Comparison of ENCODE assay signal across 32 cellular contexts in genomic region chr12:98912401-98912800, GRCh38.
"Had no signal": no experiment of that assay in that cellular context is flagged by ENCODE, and none has a peak within 500 bp of the region (broad histone marks: within the 10 kb centered on the region; RNA-seq: fewer than 3 reads in every experiment).

No MANE protein-coding gene starts in this region.

- H3K9me3 ChIP-seq: adrenal gland, esophagus muscularis mucosa, gastrocnemius medialis had no signal

- H3K9me3 Mint-ChIP-seq: activated CD4-positive, alpha-beta memory T cell treated with anti-CD3 and anti-CD28 coated beads for 36 hours; activated CD4-positive, alpha-beta T cell treated with anti-CD3 and anti-CD28 coated beads, Interleukin-2, amount 10 ng/mL, durations not matched to agents 24 days and 14 days; activated naive CD4-positive, alpha-beta T cell treated with anti-CD3 and anti-CD28 coated beads, Interleukin-2, amount 50 U/mL, for 24 hours; activated naive CD8-positive, alpha-beta T cell treated with anti-CD3 and anti-CD28 coated beads for 36 hours; activated T-helper 1 cell treated with anti-CD3 and anti-CD28 coated beads, Interleukin-12 subunit alpha, Interleukin-12 subunit beta, Interleukin-2, Interleukin-4 antibody, amounts not matched to agents 30 ng/mL and 10 ng/mL and 1 ng/mL, durations not matched to agents 14 hours and 24 hours and 36 hours; activated T-helper 2 cell treated with anti-CD3 and anti-CD28 coated beads, Interferon-gamma antibody, Interleukin-2, Interleukin-4, amounts not matched to agents 10 μg/mL and 5 μg/mL and 100 μg/mL, durations not matched to agents 14 hours and 24 hours and 36 hours; dendritic cell treated with granulocyte-macrophage colony-stimulating factor and Interleukin-4, amounts not matched to agents 40 ng/mL and 50 ng/mL, for 4 days; endodermal cell had no signal

- H3K27me3 ChIP-seq: adrenal gland, brain microvascular endothelial cell, dorsolateral prefrontal cortex, esophagus muscularis mucosa, gastrocnemius medialis had no signal

- H3K27me3 Mint-ChIP-seq: activated CD4-positive, alpha-beta T cell treated with anti-CD3 and anti-CD28 coated beads, Interleukin-2, amount 10 ng/mL, durations not matched to agents 24 days and 14 days; activated naive CD4-positive, alpha-beta T cell treated with anti-CD3 and anti-CD28 coated beads, Interleukin-2, amount 50 U/mL, for 24 hours; activated naive CD8-positive, alpha-beta T cell treated with anti-CD3 and anti-CD28 coated beads, Interleukin-2, amount 50 U/mL, for 24 hours had no signal

- H3K4me3 Mint-ChIP-seq: activated CD4-positive, alpha-beta memory T cell treated with anti-CD3 and anti-CD28 coated beads for 36 hours; activated CD4-positive, alpha-beta T cell treated with anti-CD3 and anti-CD28 coated beads for 36 hours; activated CD4-positive, alpha-beta T cell treated with anti-CD3 and anti-CD28 coated beads, Interleukin-2, amount 10 ng/mL, durations not matched to agents 24 days and 14 days; activated CD8-positive, alpha-beta memory T cell treated with anti-CD3 and anti-CD28 coated beads, Interleukin-2, amount 10 ng/mL, durations not matched to agents 7 days and 5 days; activated CD8-positive, alpha-beta T cell treated with anti-CD3 and anti-CD28 coated beads, Interleukin-2, amount 10 ng/mL, durations not matched to agents 7 days and 5 days; activated naive CD4-positive, alpha-beta T cell treated with anti-CD3 and anti-CD28 coated beads for 36 hours; activated naive CD4-positive, alpha-beta T cell treated with anti-CD3 and anti-CD28 coated beads, Interleukin-2, amount 50 U/mL, for 24 hours; activated naive CD8-positive, alpha-beta T cell treated with anti-CD3 and anti-CD28 coated beads for 36 hours; activated naive CD8-positive, alpha-beta T cell treated with anti-CD3 and anti-CD28 coated beads, Interleukin-2, amount 50 U/mL, for 24 hours; activated T-helper 1 cell treated with anti-CD3 and anti-CD28 coated beads, Interleukin-12 subunit alpha, Interleukin-12 subunit beta, Interleukin-2, Interleukin-4 antibody, amounts not matched to agents 30 ng/mL and 10 ng/mL and 1 ng/mL, durations not matched to agents 14 hours and 24 hours and 36 hours; central memory CD8-positive, alpha-beta T cell; dendritic cell treated with granulocyte-macrophage colony-stimulating factor and Interleukin-4, amounts not matched to agents 40 ng/mL and 50 ng/mL, for 4 days; endodermal cell had no signal

- ATAC-seq: activated CD4-positive, alpha-beta T cell treated with anti-CD3 and anti-CD28 coated beads for 36 hours; activated CD8-positive, alpha-beta memory T cell treated with anti-CD3 and anti-CD28 coated beads, Interleukin-2, amount 10 ng/mL, durations not matched to agents 7 days and 5 days; activated CD8-positive, alpha-beta T cell treated with anti-CD3 and anti-CD28 coated beads, Interleukin-2, amount 10 ng/mL, durations not matched to agents 7 days and 5 days; activated naive CD8-positive, alpha-beta T cell treated with anti-CD3 and anti-CD28 coated beads, Interleukin-2, amount 50 U/mL, for 24 hours; foreskin keratinocyte; gastrocnemius medialis had no signal

- H3K27ac ChIP-seq: adrenal gland, brain microvascular endothelial cell, coronary artery, esophagus muscularis mucosa, foreskin keratinocyte, gastrocnemius medialis had no signal

- H3K36me3 ChIP-seq: adrenal gland, brain microvascular endothelial cell, esophagus muscularis mucosa, gastrocnemius medialis had no signal

- H3K4me1 Mint-ChIP-seq: activated CD4-positive, alpha-beta T cell treated with anti-CD3 and anti-CD28 coated beads for 36 hours; activated CD4-positive, alpha-beta T cell treated with anti-CD3 and anti-CD28 coated beads, Interleukin-2, amount 10 ng/mL, durations not matched to agents 24 days and 14 days; activated CD8-positive, alpha-beta memory T cell treated with anti-CD3 and anti-CD28 coated beads, Interleukin-2, amount 10 ng/mL, durations not matched to agents 7 days and 5 days; activated naive CD4-positive, alpha-beta T cell treated with anti-CD3 and anti-CD28 coated beads, Interleukin-2, amount 50 U/mL, for 24 hours; activated naive CD8-positive, alpha-beta T cell treated with anti-CD3 and anti-CD28 coated beads for 36 hours; activated naive CD8-positive, alpha-beta T cell treated with anti-CD3 and anti-CD28 coated beads, Interleukin-2, amount 50 U/mL, for 24 hours; central memory CD8-positive, alpha-beta T cell had no signal

- DNase-seq: activated CD4-positive, alpha-beta memory T cell treated with anti-CD3 and anti-CD28 coated beads for 36 hours; activated CD4-positive, alpha-beta T cell treated with anti-CD3 and anti-CD28 coated beads for 36 hours; activated CD4-positive, alpha-beta T cell treated with anti-CD3 and anti-CD28 coated beads, Interleukin-2, amount 10 ng/mL, durations not matched to agents 24 days and 14 days; activated CD4-positive, CD25-positive, alpha-beta regulatory T cell; activated CD4-positive, CD25-positive, alpha-beta regulatory T cell treated with anti-CD3 and anti-CD28 coated beads, Interleukin-2, amount 50 U/mL, for 72 hours; activated CD8-positive, alpha-beta memory T cell treated with anti-CD3 and anti-CD28 coated beads, Interleukin-2, amount 10 ng/mL, durations not matched to agents 7 days and 5 days; activated CD8-positive, alpha-beta memory T cell treated with anti-CD3 and anti-CD28 coated beads, Interleukin-2, amount 50 U/mL, for 4 hours; activated CD8-positive, alpha-beta T cell treated with anti-CD3 and anti-CD28 coated beads, Interleukin-2, amount 10 ng/mL, durations not matched to agents 7 days and 5 days; activated effector memory CD4-positive, alpha-beta T cell treated with anti-CD3 and anti-CD28 coated beads, Interleukin-2, amount 50 U/mL, for 16 hours; activated naive CD4-positive, alpha-beta T cell treated with anti-CD3 and anti-CD28 coated beads for 36 hours; activated naive CD8-positive, alpha-beta T cell treated with anti-CD3 and anti-CD28 coated beads for 36 hours; activated naive CD8-positive, alpha-beta T cell treated with anti-CD3 and anti-CD28 coated beads, Interleukin-2, amount 50 U/mL, for 24 hours; activated T-cell treated with anti-CD3 and anti-CD28 coated beads, Interleukin-2, amount 50 U/mL, for 1 hour; activated T-cell treated with anti-CD3 and anti-CD28 coated beads, Interleukin-2, amount 50 U/mL, for 48 hours; adrenal gland; anterior cingulate cortex; brain microvascular endothelial cell; dorsolateral prefrontal cortex; effector memory CD4-positive, alpha-beta T cell; endodermal cell; erythroblast; foreskin keratinocyte; gastrocnemius medialis; glutamatergic neuron; T-helper 2 cell had no signal

- H3K36me3 Mint-ChIP-seq: activated CD4-positive, alpha-beta memory T cell treated with anti-CD3 and anti-CD28 coated beads for 36 hours; activated CD8-positive, alpha-beta memory T cell treated with anti-CD3 and anti-CD28 coated beads, Interleukin-2, amount 10 ng/mL, durations not matched to agents 7 days and 5 days; activated naive CD4-positive, alpha-beta T cell treated with anti-CD3 and anti-CD28 coated beads, Interleukin-2, amount 50 U/mL, for 24 hours; activated naive CD8-positive, alpha-beta T cell treated with anti-CD3 and anti-CD28 coated beads for 36 hours had no signal

- H3K27ac Mint-ChIP-seq: activated CD4-positive, alpha-beta memory T cell treated with anti-CD3 and anti-CD28 coated beads for 36 hours; activated CD4-positive, alpha-beta T cell treated with anti-CD3 and anti-CD28 coated beads for 36 hours; activated CD4-positive, alpha-beta T cell treated with anti-CD3 and anti-CD28 coated beads, Interleukin-2, amount 10 ng/mL, durations not matched to agents 24 days and 14 days; activated CD8-positive, alpha-beta memory T cell treated with anti-CD3 and anti-CD28 coated beads, Interleukin-2, amount 10 ng/mL, durations not matched to agents 7 days and 5 days; activated CD8-positive, alpha-beta T cell treated with anti-CD3 and anti-CD28 coated beads, Interleukin-2, amount 10 ng/mL, durations not matched to agents 7 days and 5 days; activated naive CD4-positive, alpha-beta T cell treated with anti-CD3 and anti-CD28 coated beads for 36 hours; activated naive CD4-positive, alpha-beta T cell treated with anti-CD3 and anti-CD28 coated beads, Interleukin-2, amount 50 U/mL, for 24 hours; activated naive CD8-positive, alpha-beta T cell treated with anti-CD3 and anti-CD28 coated beads for 36 hours; activated naive CD8-positive, alpha-beta T cell treated with anti-CD3 and anti-CD28 coated beads, Interleukin-2, amount 50 U/mL, for 24 hours; activated T-helper 1 cell treated with anti-CD3 and anti-CD28 coated beads, Interleukin-12 subunit alpha, Interleukin-12 subunit beta, Interleukin-2, Interleukin-4 antibody, amounts not matched to agents 30 ng/mL and 10 ng/mL and 1 ng/mL, durations not matched to agents 14 hours and 24 hours and 36 hours; activated T-helper 2 cell treated with anti-CD3 and anti-CD28 coated beads, Interferon-gamma antibody, Interleukin-2, Interleukin-4, amounts not matched to agents 10 μg/mL and 5 μg/mL and 100 μg/mL, durations not matched to agents 14 hours and 24 hours and 36 hours; dendritic cell treated with granulocyte-macrophage colony-stimulating factor and Interleukin-4, amounts not matched to agents 40 ng/mL and 50 ng/mL, for 4 days; endodermal cell had no signal

- H3K4me3 ChIP-seq: adrenal gland, coronary artery, dorsolateral prefrontal cortex, esophagus muscularis mucosa, gastrocnemius medialis had no signal

- H3K4me1 ChIP-seq: adrenal gland, esophagus muscularis mucosa, foreskin keratinocyte, gastrocnemius medialis had no signal
